Comparison of ENCODE assay signal across 23 cellular contexts in the genomic region with DNA sequence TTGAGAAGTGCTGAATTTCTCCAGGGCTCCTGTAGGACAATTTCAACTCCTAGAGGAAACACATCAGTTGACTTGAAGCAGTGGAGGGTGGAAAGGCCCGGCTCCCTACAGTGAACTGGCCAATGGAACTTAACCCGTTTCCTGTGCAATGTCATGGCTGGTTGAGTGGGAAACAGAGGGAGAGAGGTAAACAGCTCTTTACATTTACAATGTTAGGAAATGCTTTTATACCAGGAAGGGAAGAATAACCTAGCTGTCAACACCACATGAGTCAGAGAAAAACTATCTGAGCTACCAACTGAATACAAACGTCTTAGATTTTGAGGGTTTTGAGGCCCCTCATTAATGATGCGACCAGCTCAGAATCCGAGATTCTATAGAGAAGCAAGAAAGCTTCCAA. TPM values are rescaled to one million over a fixed set of nuclear protein-coding genes. Genes with fewer than 3 reads are reported as not detected.
DNase-seq lines count a peak whose midpoint lies in the region; ATAC-seq and TF ChIP-seq lines count a peak whose summit lies in the region.
"Had no signal": no experiment of that assay in that cellular context is flagged by ENCODE, and none has a peak within 500 bp of the region (broad histone marks: within the 10 kb centered on the region; RNA-seq: fewer than 3 reads in every experiment).

No MANE protein-coding gene starts in this region.

- H3K4me2 ChIP-seq in PC-3 (ENCODE audit: low read length) = no peak overlapping the region

- DNase-seq in activated CD4-positive, alpha-beta memory T cell treated with anti-CD3 and anti-CD28 coated beads, Interleukin-2, amount 10 ng/mL, durations not matched to agents 7 days and 5 days = no peak
- DNase-seq in activated CD4-positive, alpha-beta memory T cell treated with anti-CD3 and anti-CD28 coated beads for 36 hours = no peak
- peak; percentile 21 for DNase-seq in PC-3
- peak; percentile 82 for DNase-seq in dermis blood vessel endothelial cell
- peak; percentile 64 for DNase-seq in pulmonary artery endothelial cell (ENCODE audit: low read depth, low spot score)
- DNase-seq in immature natural killer cell = no peak
- no peak for DNase-seq in caudate nucleus (lab: John Stamatoyannopoulos, UW)
- DNase-seq in NK-92 (lab: John Stamatoyannopoulos, UW; ENCODE audit: unreplicated experiment) = no peak
- DNase-seq: 8988T; activated CD8-positive, alpha-beta memory T cell treated with anti-CD3 and anti-CD28 coated beads for 24 hours; heart right ventricle; kidney; midbrain; NCI-H1436; stimulated activated CD4-positive, alpha-beta T cell treated with anti-CD3 and anti-CD28 coated beads, Interleukin-15, amount 100 ng/mL, for 24 hours; T-cell; WERI-Rb-1 had no signal

- no peaks in the 10 kb centered on the region for H3K36me3 ChIP-seq in PC-3 (ENCODE audit: low read depth, low read length)
- H3K36me3 ChIP-seq: WERI-Rb-1 had no signal

- no peaks in the 10 kb centered on the region for H4K20me1 ChIP-seq in PC-3 (ENCODE audit: low read length)

- H3K79me2 ChIP-seq in PC-3 (ENCODE audit: low read length) = no peaks in the 10 kb centered on the region

- H3K4me3 Mint-ChIP-seq in activated CD4-positive, alpha-beta memory T cell treated with anti-CD3 and anti-CD28 coated beads, Interleukin-2, amount 10 ng/mL, durations not matched to agents 7 days and 5 days = no peak overlapping the region
- H3K4me3 Mint-ChIP-seq in activated CD4-positive, alpha-beta memory T cell treated with anti-CD3 and anti-CD28 coated beads for 36 hours = no peak overlapping the region
- H3K4me3 Mint-ChIP-seq in immature natural killer cell = no peak overlapping the region
- H3K4me3 Mint-ChIP-seq: stimulated activated naive CD8-positive, alpha-beta T cell treated with anti-CD3 and anti-CD28 coated beads, Interleukin-15, Interleukin-2, amounts not matched to agents 100 ng/mL and 50 ng/mL, for 24 hours; T-cell; type B pancreatic cell had no signal

- no peak overlapping the region for H3K9ac ChIP-seq in PC-3 (ENCODE audit: low read length)

- POLR2A ChIA-PET in activated CD4-positive, alpha-beta memory T cell treated with anti-CD3 and anti-CD28 coated beads, Interleukin-2, amount 10 ng/mL, durations not matched to agents 7 days and 5 days (lab: Charles Lee) = interaction anchor here (0.7 to 1.4 kb wide), 2 partner anchors 11 to 31 kb away, joined by 3 to 4 read pairs; no protein-coding TSS in a partner anchor
- POLR2A ChIA-PET in activated CD4-positive, alpha-beta memory T cell treated with anti-CD3 and anti-CD28 coated beads for 36 hours (lab: Charles Lee) = no interaction called here
- POLR2A ChIA-PET in PC-3 (lab: Charles Lee; ENCODE audit: unreplicated experiment) = no interaction called here

- H3F3A ChIP-seq in PC-3 (ENCODE audit: low read length, unreplicated experiment) = no peaks in the 10 kb centered on the region

- no peaks in the 10 kb centered on the region for H3K9me3 ChIP-seq in PC-3 (ENCODE audit: low read length)
- H3K9me3 ChIP-seq: ascending aorta, heart right ventricle, neutrophil, right atrium auricular region had no signal

- no peak for TF ChIP-seq CTCF in PC-3 (conservative IDR thresholded peaks at IDR 0.05; ENCODE audit: low read depth, low read length)

- 0 out of 2 replicates have a peak, but pooled peaks cover 8% of the 10 kb centered on the region for H3K4me1 ChIP-seq in PC-3 (ENCODE audit: insufficient read depth, low read length)
- H3K4me1 ChIP-seq: ascending aorta, heart right ventricle, right atrium auricular region had no signal

- H3K9me2 ChIP-seq in PC-3 (replicated peaks; ENCODE audit: low read length) = no peaks in the 10 kb centered on the region

- H3K27me3 Mint-ChIP-seq in activated CD4-positive, alpha-beta memory T cell treated with anti-CD3 and anti-CD28 coated beads, Interleukin-2, amount 10 ng/mL, durations not matched to agents 7 days and 5 days = no peaks in the 10 kb centered on the region
- no peaks in the 10 kb centered on the region for H3K27me3 Mint-ChIP-seq in activated CD4-positive, alpha-beta memory T cell treated with anti-CD3 and anti-CD28 coated beads for 36 hours
- peaks cover 0 to 2% (median 0%) of the 10 kb centered on the region in 3 donors for H3K27me3 Mint-ChIP-seq in immature natural killer cell (ENCODE audit: low read depth in 3 of 3)
- H3K27me3 Mint-ChIP-seq: stimulated activated naive CD8-positive, alpha-beta T cell treated with anti-CD3 and anti-CD28 coated beads, Interleukin-15, Interleukin-2, amounts not matched to agents 100 ng/mL and 50 ng/mL, for 24 hours; T-cell; type B pancreatic cell had no signal

- H3K4me1 Mint-ChIP-seq in activated CD4-positive, alpha-beta memory T cell treated with anti-CD3 and anti-CD28 coated beads, Interleukin-2, amount 10 ng/mL, durations not matched to agents 7 days and 5 days = no peaks in the 10 kb centered on the region
- H3K4me1 Mint-ChIP-seq in activated CD4-positive, alpha-beta memory T cell treated with anti-CD3 and anti-CD28 coated beads for 36 hours (ENCODE audit: low read depth) = no peaks in the 10 kb centered on the region
- H3K4me1 Mint-ChIP-seq in immature natural killer cell = peaks cover 0 to under 1% of the 10 kb centered on the region in 2 donors

- ATAC-seq in PC-3 = peak; percentile 35; the same call in 1 of the 2 replicates
- ATAC-seq: heart right ventricle, T-cell had no signal

- no peaks in the 10 kb centered on the region for H3K27me3 ChIP-seq in PC-3 (ENCODE audit: low read length)
- H3K27me3 ChIP-seq: ascending aorta, heart right ventricle, neutrophil, right atrium auricular region had no signal

- no peak overlapping the region for H2AFZ ChIP-seq in PC-3 (ENCODE audit: low read length)

- H3K27ac ChIP-seq in PC-3 (ENCODE audit: low read length) = no peak overlapping the region
- no peak overlapping the region for H3K27ac ChIP-seq in caudate nucleus (ENCODE audit: low read depth, low read length)
- H3K27ac ChIP-seq: ascending aorta, heart right ventricle, neutrophil, right atrium auricular region, RWPE1, WERI-Rb-1 had no signal

- H3K4me3 ChIP-seq in PC-3 (ENCODE audit: low read length) = no peak overlapping the region
- H3K4me3 ChIP-seq: ascending aorta, heart right ventricle, right atrium auricular region had no signal

- intact Hi-C loops in activated CD4-positive, alpha-beta memory T cell treated with anti-CD3 and anti-CD28 coated beads for 36 hours (cut with micrococcal nuclease) = no loop called here
- intact Hi-C loops in PC-3 (cut with micrococcal nuclease) = no loop called here

- H3K36me3 Mint-ChIP-seq in activated CD4-positive, alpha-beta memory T cell treated with anti-CD3 and anti-CD28 coated beads, Interleukin-2, amount 10 ng/mL, durations not matched to agents 7 days and 5 days (ENCODE audit: low read depth) = peaks cover 64% of the 10 kb centered on the region
- H3K36me3 Mint-ChIP-seq in activated CD4-positive, alpha-beta memory T cell treated with anti-CD3 and anti-CD28 coated beads for 36 hours = peaks cover 44% of the 10 kb centered on the region
- H3K36me3 Mint-ChIP-seq in immature natural killer cell = peaks cover 15 to 38% (median 24%) of the 10 kb centered on the region in 3 donors

- BruUV-seq in PC-3 (replicated peaks; lab: Mats Ljungman, UMichigan) = no TSS peak

- H3K9me3 Mint-ChIP-seq in activated CD4-positive, alpha-beta memory T cell treated with anti-CD3 and anti-CD28 coated beads, Interleukin-2, amount 10 ng/mL, durations not matched to agents 7 days and 5 days = no peaks in the 10 kb centered on the region
- H3K9me3 Mint-ChIP-seq in activated CD4-positive, alpha-beta memory T cell treated with anti-CD3 and anti-CD28 coated beads for 36 hours = no peaks in the 10 kb centered on the region
- H3K9me3 Mint-ChIP-seq in immature natural killer cell = no peaks in the 10 kb centered on the region
- H3K9me3 Mint-ChIP-seq: stimulated activated naive CD8-positive, alpha-beta T cell treated with anti-CD3 and anti-CD28 coated beads, Interleukin-15, Interleukin-2, amounts not matched to agents 100 ng/mL and 50 ng/mL, for 24 hours; T-cell; type B pancreatic cell had no signal

- CTCF ChIA-PET in activated CD4-positive, alpha-beta memory T cell treated with anti-CD3 and anti-CD28 coated beads, Interleukin-2, amount 10 ng/mL, durations not matched to agents 7 days and 5 days (lab: Charles Lee) = interaction anchor here (0.8 to 1.2 kb wide), 2 partner anchors 11 to 41 kb away, joined by 3 to 4 read pairs; no protein-coding TSS in a partner anchor
- CTCF ChIA-PET in activated CD4-positive, alpha-beta memory T cell treated with anti-CD3 and anti-CD28 coated beads for 36 hours (lab: Charles Lee) = interaction anchor here (1.6 kb wide), 1 partner anchor 24 kb away, joined by 6 read pairs; no protein-coding TSS in a partner anchor
- CTCF ChIA-PET in PC-3 (lab: Charles Lee) = interaction anchor here (0.5 kb wide), 1 partner anchor 26 kb away, joined by 3 read pairs; no protein-coding TSS in a partner anchor

- H3K27ac Mint-ChIP-seq in activated CD4-positive, alpha-beta memory T cell treated with anti-CD3 and anti-CD28 coated beads, Interleukin-2, amount 10 ng/mL, durations not matched to agents 7 days and 5 days = peak overlapping the region; percentile 40
- H3K27ac Mint-ChIP-seq in activated CD4-positive, alpha-beta memory T cell treated with anti-CD3 and anti-CD28 coated beads for 36 hours = no peak overlapping the region
- H3K27ac Mint-ChIP-seq in immature natural killer cell = peak overlapping the region in 2 of 6 donors; percentile 20 to 45
- H3K27ac Mint-ChIP-seq: type B pancreatic cell had no signal

RNA-seq across cellular contexts. Expression of gene CARD8, which starts 36.7 kb away (rescaled TPM):
- 100 to 1,000 TPM; 247 to 253 TPM for total RNA-seq in activated CD4-positive, alpha-beta memory T cell treated with anti-CD3 and anti-CD28 coated beads, Interleukin-2, amount 10 ng/mL, durations not matched to agents 7 days and 5 days
- 100 to 1,000 TPM; 152 TPM for total RNA-seq in activated CD4-positive, alpha-beta memory T cell treated with anti-CD3 and anti-CD28 coated beads for 36 hours
- total RNA-seq in PC-3 (2014; rRNA removed) = 6.8 and 8.7 TPM in 2 replicates
- total RNA-seq in dermis blood vessel endothelial cell = 104 and 112 TPM in 2 replicates
- total RNA-seq in pulmonary artery endothelial cell = 92.5 and 103 TPM in 2 replicates
- polyA plus RNA-seq in immature natural killer cell = 100 to 1,000 TPM in 1 of 3 donors, 10 to 100 TPM in 2; 74.2 to 109 (median 86.3) TPM

RNA-seq across cellular contexts. Expression of gene ZSWIM9, which starts 48.5 kb away (rescaled TPM):
- total RNA-seq in activated CD4-positive, alpha-beta memory T cell treated with anti-CD3 and anti-CD28 coated beads, Interleukin-2, amount 10 ng/mL, durations not matched to agents 7 days and 5 days = 1 to 10 TPM; 7.0 to 7.8 TPM
- total RNA-seq in activated CD4-positive, alpha-beta memory T cell treated with anti-CD3 and anti-CD28 coated beads for 36 hours = 1 to 10 TPM; 7.4 to 8.0 TPM
- total RNA-seq in PC-3 (2014; rRNA removed) (1.8 and 2.6 TPM in 2 replicates), dermis blood vessel endothelial cell (3.1 and 5.0 TPM in 2 replicates), pulmonary artery endothelial cell (4.5 and 4.9 TPM in 2 replicates)
- polyA plus RNA-seq in immature natural killer cell = 1 to 10 TPM in 1 of 3 donors, under 1 TPM in 1, not detected in 1; 0.54 to 1.3 TPM

RNA-seq across cellular contexts. Expression of gene LIG1, which starts 48.8 kb away (rescaled TPM):
- 100 to 1,000 TPM; 137 to 146 TPM for total RNA-seq in activated CD4-positive, alpha-beta memory T cell treated with anti-CD3 and anti-CD28 coated beads, Interleukin-2, amount 10 ng/mL, durations not matched to agents 7 days and 5 days
- total RNA-seq in activated CD4-positive, alpha-beta memory T cell treated with anti-CD3 and anti-CD28 coated beads for 36 hours = 100 to 1,000 TPM; 174 TPM
- total RNA-seq in PC-3 (2014; rRNA removed) (67.5 and 85.1 TPM in 2 replicates), dermis blood vessel endothelial cell (32.5 and 46.9 TPM in 2 replicates), pulmonary artery endothelial cell (50.2 and 57.6 TPM in 2 replicates)
- 10 to 100 TPM; 13.1 to 26.0 (median 17.3) TPM for polyA plus RNA-seq in immature natural killer cell

RNA-seq across cellular contexts. Expression of gene ZNF114, which starts 50.9 kb away (rescaled TPM):
- under 1 TPM; 0.15 to 0.20 TPM for total RNA-seq in activated CD4-positive, alpha-beta memory T cell treated with anti-CD3 and anti-CD28 coated beads, Interleukin-2, amount 10 ng/mL, durations not matched to agents 7 days and 5 days
- total RNA-seq in activated CD4-positive, alpha-beta memory T cell treated with anti-CD3 and anti-CD28 coated beads for 36 hours = under 1 TPM; 0.29 to 0.31 TPM
- total RNA-seq in PC-3 (2014; rRNA removed) (0.29 and 0.40 TPM in 2 replicates), dermis blood vessel endothelial cell (0.34 and 0.84 TPM in 2 replicates), pulmonary artery endothelial cell (0.66 and 0.81 TPM in 2 replicates)
- polyA plus RNA-seq in immature natural killer cell = 1 to 10 TPM in 1 of 3 donors, under 1 TPM in 1, not detected in 1; 0.22 to 2.1 TPM
- total RNA-seq: ascending aorta had no signal

Comparison
In these comparisons a context has a peak if more than half of its experiments do, and no peak if none do; other contexts are left out.
1. DNase-seq: peak in PC-3 (single experiment), dermis blood vessel endothelial cell (single experiment) and pulmonary artery endothelial cell (single experiment); none in activated CD4-positive, alpha-beta memory T cell treated with anti-CD3 and anti-CD28 coated beads, Interleukin-2, amount 10 ng/mL, durations not matched to agents 7 days and 5 days (single experiment), activated CD4-positive, alpha-beta memory T cell treated with anti-CD3 and anti-CD28 coated beads for 36 hours (single experiment), immature natural killer cell (0 of 3), caudate nucleus (0 of 61) and NK-92 (single experiment).